In genomic region chr5:50653946-50654345, GRCh38 we compare ENCODE assay signal across 7 cellular contexts. TPM values are rescaled to one million over a fixed set of nuclear protein-coding genes. Genes with fewer than 3 reads are reported as not detected.
DNase-seq lines count a peak whose midpoint lies in the region; ATAC-seq and TF ChIP-seq lines count a peak whose summit lies in the region.

No MANE protein-coding gene starts in this region.

- peak; percentile 98 for ATAC-seq in HG02852 (IDR thresholded peaks at IDR 0.05; ENCODE audit: unreplicated experiment)
- ATAC-seq in left lobe of liver, result no peak

- DNase-seq in GM19240 (ENCODE audit: insufficient read length, low spot score), result peak; percentile 4
- DNase-seq in Kasumi-1 (lab: John Stamatoyannopoulos, UW), result peak; percentile 94 to 96
- peak; percentile 83 for DNase-seq in spleen
- no peak for DNase-seq in left lobe of liver (ENCODE audit: low spot score)
- no peak for DNase-seq in iPS-NIHi7 (ENCODE audit: extremely low spot score)
- no peak for DNase-seq in COLO829 (ENCODE audit: low spot score)

- peaks cover 0 to 29% (median 13%) of the 10 kb centered on the region in 6 donors for H3K4me1 ChIP-seq in spleen

- TF ChIP-seq CTCF in spleen (IDR thresholded peaks at IDR 0.05 in 8 of 11, conservative IDR thresholded peaks at IDR 0.05 in 3 of 11), result no peak

- 33 to 54% (median 40%) methylated on average over 3 of the region's 3 CpGs for WGBS in spleen, 5 donors

- no peaks in the 10 kb centered on the region for H3K9me3 ChIP-seq in spleen

- no peaks in the 10 kb centered on the region for H3K36me3 ChIP-seq in spleen

- no peaks in the 10 kb centered on the region for H3K27me3 ChIP-seq in spleen (replicated peaks in 1 of 7)

- H3K4me3 ChIP-seq in spleen, result no peak overlapping the region

- peak overlapping the region in 6 of 8 donors; percentile 27 to 82 (median 60) for H3K27ac ChIP-seq in spleen

- no peak for TF ChIP-seq POLR2A in spleen (IDR thresholded peaks at IDR 0.05)

- intact Hi-C loops in spleen (cut with DNase I; ENCODE audit: low total_unique reads), result no loop called here

RNA-seq across cellular contexts. Expression of gene PARP8, which starts 12.5 kb away (rescaled TPM):
- total RNA-seq in spleen (100 to 1,000 TPM in 4 of 7 donors, 10 to 100 TPM in 3; 87.9 to 137 (median 104) TPM), left lobe of liver (5.2 TPM)
- polyA plus RNA-seq in spleen, result 10 to 100 TPM; 14.8 to 17.6 (median 15.2) TPM

Comparison
In these comparisons a context has a peak if more than half of its experiments do, and no peak if none do; other contexts are left out.
1. DNase-seq: peak in GM19240 (single experiment), Kasumi-1 (2 of 2) and spleen (single experiment); none in left lobe of liver (single experiment), iPS-NIHi7 (single experiment) and COLO829 (single experiment).
2. RNA of gene PARP8, which starts 12.5 kb away (total RNA-seq): 87.9 to 137 TPM in spleen; 5.2 TPM in left lobe of liver (single experiment); every median in the first group is over 10 times any median in the second.